1 cellular context compared by ENCODE assay signal in genomic region chr1:44213222-44214112, GRCh38.
TF ChIP-seq lines count a peak whose summit lies in the region.

Gene DMAP1 (plus strand): TSS chr1:44213471. CDS start chr1:44213754, 283 bp downstream.

TF ChIP-seq in K562, 482 proteins besides CTCF, POLR2A, EP300 and RAD21 (continued from another document and continues in another):
- TF ChIP-seq ZNF511 (CRISPR knock-in tag; IDR thresholded peaks at IDR 0.05) (peak; percentile 85), CREBBP (IDR thresholded peaks at IDR 0.05; ENCODE audit: low read depth, low read length) (no peak), EWSR1 (IDR thresholded peaks at IDR 0.05; ENCODE audit: borderline replicate concordance, low read depth, partially characterized antibody) (no peak), NFE2 (IDR thresholded peaks at IDR 0.05; ENCODE audit: low read depth) (peak; percentile 32; the same call in 1 of the 2 replicates), ATF6 (CRISPR knock-in tag; IDR thresholded peaks at IDR 0.05) (no peak; the same call in 1 of the 2 replicates), ZNF668 (CRISPR knock-in tag; IDR thresholded peaks at IDR 0.05) (peak; percentile 74; the same call in 1 of the 2 replicates), MXD1 (CRISPR knock-in tag; IDR thresholded peaks at IDR 0.05; ENCODE audit: borderline replicate concordance, poor library complexity, severe bottlenecking) (no peak), GTF2E2 (tag; IDR thresholded peaks at IDR 0.05) (no peak; the same call in 1 of the 2 replicates), NEUROD1 (IDR thresholded peaks at IDR 0.05; ENCODE audit: borderline replicate concordance, low read depth, low read length, partially characterized antibody) (peak; percentile 96), SIN3B (IDR thresholded peaks at IDR 0.05; ENCODE audit: low read depth) (peak; percentile 86), RHOXF2B (CRISPR knock-in tag; conservative IDR thresholded peaks at IDR 0.05) (peak; percentile 72; the same call in 1 of the 2 replicates), NR4A1 (CRISPR knock-in tag; IDR thresholded peaks at IDR 0.05) (peak; percentile 91; the same call in 1 of the 2 replicates), NR4A1 (tag; IDR thresholded peaks at IDR 0.05) (peak; percentile 91), ATF1 (CRISPR knock-in tag; IDR thresholded peaks at IDR 0.05) (0 out of 2 replicates have a peak, but pooled peaks have one; percentile 34), ATF1 (tag; IDR thresholded peaks at IDR 0.05) (peak; percentile 82), AFF1 (IDR thresholded peaks at IDR 0.05; ENCODE audit: low read depth in 1 of 2, partially characterized antibody in 2 of 2) (peak in 1 of 2 experiments; percentile 60), BCL6 (CRISPR knock-in tag; IDR thresholded peaks at IDR 0.05) (no peak), SIRT6 (IDR thresholded peaks at IDR 0.05; ENCODE audit: low read depth, low read length) (peak; percentile 78), EZH2 (IDR thresholded peaks at IDR 0.05; ENCODE audit: borderline replicate concordance, low read depth, low read length) (no peak; the same call in 1 of the 2 replicates), C11orf30 (IDR thresholded peaks at IDR 0.05; ENCODE audit: low read depth) (peak; percentile 92), CHD2 (IDR thresholded peaks at IDR 0.05; ENCODE audit: low read depth, low read length) (peak; percentile 63; the same call in 1 of the 2 replicates), ZNF764 (CRISPR knock-in tag; IDR thresholded peaks at IDR 0.05; ENCODE audit: low read depth) (no peak), HEY1 (CRISPR knock-in tag; IDR thresholded peaks at IDR 0.05; ENCODE audit: borderline replicate concordance) (no peak), RFX7 (CRISPR knock-in tag; IDR thresholded peaks at IDR 0.05) (peak; percentile 68; the same call in 1 of the 2 replicates), ZFP1 (CRISPR knock-in tag; IDR thresholded peaks at IDR 0.05) (no peak), KDM4B (IDR thresholded peaks at IDR 0.05; ENCODE audit: borderline replicate concordance in 2 of 2, low read depth in 1 of 2) (peak in 1 of 2 experiments; percentile 99; a peak in 2 of 4 replicates), ZBTB2 (IDR thresholded peaks at IDR 0.05) (peak; percentile 79; the same call in 1 of the 2 replicates), TCF7 (IDR thresholded peaks at IDR 0.05; ENCODE audit: borderline replicate concordance) (peak; percentile 95), DEAF1 (CRISPR knock-in tag; IDR thresholded peaks at IDR 0.05) (peak; percentile 28; the same call in 1 of the 2 replicates), HDAC2 (IDR thresholded peaks at IDR 0.05) (peak; percentile 82; the same call in 1 of the 2 replicates), SUPT5H (IDR thresholded peaks at IDR 0.05) (peak; percentile 66)
- TF ChIP-seq, protein P1, sequence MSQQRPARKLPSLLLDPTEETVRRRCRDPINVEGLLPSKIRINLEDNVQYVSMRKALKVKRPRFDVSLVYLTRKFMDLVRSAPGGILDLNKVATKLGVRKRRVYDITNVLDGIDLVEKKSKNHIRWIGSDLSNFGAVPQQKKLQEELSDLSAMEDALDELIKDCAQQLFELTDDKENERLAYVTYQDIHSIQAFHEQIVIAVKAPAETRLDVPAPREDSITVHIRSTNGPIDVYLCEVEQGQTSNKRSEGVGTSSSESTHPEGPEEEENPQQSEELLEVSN (IDR thresholded peaks at IDR 0.05; ENCODE audit: borderline replicate concordance in 1 of 2, extremely low read depth in 1 of 2, insufficient read depth in 1 of 2, insufficient read length in 1 of 2, low read depth in 1 of 2, low read length in 1 of 2, poor library complexity in 1 of 2, severe bottlenecking in 1 of 2) = peak; percentile 66 to 71
- TF ChIP-seq, protein P2, sequence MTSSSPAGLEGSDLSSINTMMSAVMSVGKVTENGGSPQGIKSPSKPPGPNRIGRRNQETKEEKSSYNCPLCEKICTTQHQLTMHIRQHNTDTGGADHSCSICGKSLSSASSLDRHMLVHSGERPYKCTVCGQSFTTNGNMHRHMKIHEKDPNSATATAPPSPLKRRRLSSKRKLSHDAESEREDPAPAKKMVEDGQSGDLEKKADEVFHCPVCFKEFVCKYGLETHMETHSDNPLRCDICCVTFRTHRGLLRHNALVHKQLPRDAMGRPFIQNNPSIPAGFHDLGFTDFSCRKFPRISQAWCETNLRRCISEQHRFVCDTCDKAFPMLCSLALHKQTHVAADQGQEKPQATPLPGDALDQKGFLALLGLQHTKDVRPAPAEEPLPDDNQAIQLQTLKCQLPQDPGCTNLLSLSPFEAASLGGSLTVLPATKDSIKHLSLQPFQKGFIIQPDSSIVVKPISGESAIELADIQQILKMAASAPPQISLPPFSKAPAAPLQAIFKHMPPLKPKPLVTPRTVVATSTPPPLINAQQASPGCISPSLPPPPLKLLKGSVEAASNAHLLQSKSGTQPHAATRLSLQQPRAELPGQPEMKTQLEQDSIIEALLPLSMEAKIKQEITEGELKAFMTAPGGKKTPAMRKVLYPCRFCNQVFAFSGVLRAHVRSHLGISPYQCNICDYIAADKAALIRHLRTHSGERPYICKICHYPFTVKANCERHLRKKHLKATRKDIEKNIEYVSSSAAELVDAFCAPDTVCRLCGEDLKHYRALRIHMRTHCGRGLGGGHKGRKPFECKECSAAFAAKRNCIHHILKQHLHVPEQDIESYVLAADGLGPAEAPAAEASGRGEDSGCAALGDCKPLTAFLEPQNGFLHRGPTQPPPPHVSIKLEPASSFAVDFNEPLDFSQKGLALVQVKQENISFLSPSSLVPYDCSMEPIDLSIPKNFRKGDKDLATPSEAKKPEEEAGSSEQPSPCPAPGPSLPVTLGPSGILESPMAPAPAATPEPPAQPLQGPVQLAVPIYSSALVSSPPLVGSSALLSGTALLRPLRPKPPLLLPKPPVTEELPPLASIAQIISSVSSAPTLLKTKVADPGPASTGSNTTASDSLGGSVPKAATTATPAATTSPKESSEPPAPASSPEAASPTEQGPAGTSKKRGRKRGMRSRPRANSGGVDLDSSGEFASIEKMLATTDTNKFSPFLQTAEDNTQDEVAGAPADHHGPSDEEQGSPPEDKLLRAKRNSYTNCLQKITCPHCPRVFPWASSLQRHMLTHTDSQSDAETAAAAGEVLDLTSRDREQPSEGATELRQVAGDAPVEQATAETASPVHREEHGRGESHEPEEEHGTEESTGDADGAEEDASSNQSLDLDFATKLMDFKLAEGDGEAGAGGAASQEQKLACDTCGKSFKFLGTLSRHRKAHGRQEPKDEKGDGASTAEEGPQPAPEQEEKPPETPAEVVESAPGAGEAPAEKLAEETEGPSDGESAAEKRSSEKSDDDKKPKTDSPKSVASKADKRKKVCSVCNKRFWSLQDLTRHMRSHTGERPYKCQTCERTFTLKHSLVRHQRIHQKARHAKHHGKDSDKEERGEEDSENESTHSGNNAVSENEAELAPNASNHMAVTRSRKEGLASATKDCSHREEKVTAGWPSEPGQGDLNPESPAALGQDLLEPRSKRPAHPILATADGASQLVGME (CRISPR knock-in tag; IDR thresholded peaks at IDR 0.05) = peak; percentile 93
- TF ChIP-seq, protein P3, sequence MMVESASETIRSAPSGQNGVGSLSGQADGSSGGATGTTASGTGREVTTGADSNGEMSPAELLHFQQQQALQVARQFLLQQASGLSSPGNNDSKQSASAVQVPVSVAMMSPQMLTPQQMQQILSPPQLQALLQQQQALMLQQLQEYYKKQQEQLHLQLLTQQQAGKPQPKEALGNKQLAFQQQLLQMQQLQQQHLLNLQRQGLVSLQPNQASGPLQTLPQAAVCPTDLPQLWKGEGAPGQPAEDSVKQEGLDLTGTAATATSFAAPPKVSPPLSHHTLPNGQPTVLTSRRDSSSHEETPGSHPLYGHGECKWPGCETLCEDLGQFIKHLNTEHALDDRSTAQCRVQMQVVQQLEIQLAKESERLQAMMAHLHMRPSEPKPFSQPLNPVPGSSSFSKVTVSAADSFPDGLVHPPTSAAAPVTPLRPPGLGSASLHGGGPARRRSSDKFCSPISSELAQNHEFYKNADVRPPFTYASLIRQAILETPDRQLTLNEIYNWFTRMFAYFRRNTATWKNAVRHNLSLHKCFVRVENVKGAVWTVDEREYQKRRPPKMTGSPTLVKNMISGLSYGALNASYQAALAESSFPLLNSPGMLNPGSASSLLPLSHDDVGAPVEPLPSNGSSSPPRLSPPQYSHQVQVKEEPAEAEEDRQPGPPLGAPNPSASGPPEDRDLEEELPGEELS (CRISPR knock-in tag; IDR thresholded peaks at IDR 0.05; ENCODE audit: borderline replicate concordance) = no peak
- TF ChIP-seq, protein P4, sequence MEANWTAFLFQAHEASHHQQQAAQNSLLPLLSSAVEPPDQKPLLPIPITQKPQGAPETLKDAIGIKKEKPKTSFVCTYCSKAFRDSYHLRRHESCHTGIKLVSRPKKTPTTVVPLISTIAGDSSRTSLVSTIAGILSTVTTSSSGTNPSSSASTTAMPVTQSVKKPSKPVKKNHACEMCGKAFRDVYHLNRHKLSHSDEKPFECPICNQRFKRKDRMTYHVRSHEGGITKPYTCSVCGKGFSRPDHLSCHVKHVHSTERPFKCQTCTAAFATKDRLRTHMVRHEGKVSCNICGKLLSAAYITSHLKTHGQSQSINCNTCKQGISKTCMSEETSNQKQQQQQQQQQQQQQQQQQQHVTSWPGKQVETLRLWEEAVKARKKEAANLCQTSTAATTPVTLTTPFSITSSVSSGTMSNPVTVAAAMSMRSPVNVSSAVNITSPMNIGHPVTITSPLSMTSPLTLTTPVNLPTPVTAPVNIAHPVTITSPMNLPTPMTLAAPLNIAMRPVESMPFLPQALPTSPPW (CRISPR knock-in tag; IDR thresholded peaks at IDR 0.05) = peak; percentile 87
